8 cellular contexts compared by ENCODE assay signal in the genomic region with DNA sequence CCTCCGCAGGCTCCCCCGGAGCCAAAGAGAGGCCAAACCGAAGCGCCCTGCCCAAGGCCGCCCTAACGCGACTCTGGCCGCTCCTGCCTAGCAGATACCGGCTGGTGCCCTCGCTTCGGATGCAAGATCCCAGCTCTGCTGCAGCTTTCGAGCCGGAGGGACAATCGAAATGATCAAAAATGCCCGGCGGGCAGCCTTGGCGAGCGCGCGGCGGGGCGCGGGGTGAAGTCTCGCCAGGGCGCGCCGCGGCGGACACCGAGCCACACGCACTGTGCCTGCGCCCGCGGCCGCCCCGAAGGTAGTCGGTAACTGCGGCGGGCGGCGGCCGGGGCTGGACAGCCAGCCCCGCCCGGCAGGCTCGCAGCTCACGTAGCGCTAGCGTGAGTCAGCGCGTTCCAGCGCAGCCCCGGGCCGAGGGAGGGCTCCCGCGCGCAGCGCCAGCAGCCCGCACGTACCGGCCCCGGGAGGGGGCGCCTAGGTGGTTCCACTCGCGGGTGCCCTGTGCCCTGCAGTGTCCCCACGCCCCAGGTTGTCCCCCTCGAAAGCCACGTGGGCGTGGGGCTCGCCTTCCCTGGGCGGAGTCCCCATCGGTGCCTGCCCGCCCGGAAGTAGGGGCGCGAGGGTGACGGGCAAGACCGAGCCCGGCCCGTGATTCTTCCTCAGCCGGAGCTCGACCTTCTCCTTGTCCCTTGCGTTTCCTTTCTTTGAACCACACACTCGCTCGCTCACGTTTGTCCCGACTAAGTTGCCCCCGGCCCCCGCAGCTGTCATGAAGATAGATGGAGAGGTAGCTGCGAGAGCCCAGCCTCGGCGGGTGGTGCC.
DNase-seq lines count a peak whose midpoint lies in the region; ATAC-seq and TF ChIP-seq lines count a peak whose summit lies in the region.

No MANE protein-coding gene starts in this region.

- peak; percentile 79 for TF ChIP-seq POLR2A in GM18951 (IDR thresholded peaks at IDR 0.05; ENCODE audit: extremely low read depth, insufficient read depth, insufficient read length)
- no peak for TF ChIP-seq POLR2A in testis (IDR thresholded peaks at IDR 0.05)

- BruUV-seq in PC-9 (replicated peaks; lab: Mats Ljungman, UMichigan) = TSS peak; percentile 71

- no peaks in the 10 kb centered on the region for H3K9me3 ChIP-seq in PC-9 (ENCODE audit: insufficient read depth, low read depth)
- H3K9me3 ChIP-seq in neural progenitor cell (ENCODE audit: low read depth) = no peaks in the 10 kb centered on the region
- H3K9me3 ChIP-seq in testis = no peaks in the 10 kb centered on the region

- peaks cover 29% of the 10 kb centered on the region for H3K4me1 Mint-ChIP-seq in neural progenitor cell

- H3F3A ChIP-seq in PC-9 (ENCODE audit: insufficient read depth, low read depth) = no peaks in the 10 kb centered on the region; the same call in 1 of the 2 replicates
- peaks cover 11% of the 10 kb centered on the region for H3F3A ChIP-seq in neural progenitor cell (ENCODE audit: low read depth)

- CTCF ChIA-PET in BJ (lab: Yijun Ruan, JAX) (interaction anchor here (1.0 to 1.9 kb wide), 6 partner anchors 9 to 68 kb away, joined by 3 to 11 read pairs (median 3); no protein-coding TSS in a partner anchor), PC-9 (lab: Charles Lee) (interaction anchor here (0.6 to 1.0 kb wide), 2 partner anchors 38 to 1942 kb away, joined by 4 to 12 read pairs; no protein-coding TSS in a partner anchor)

- H3K79me2 ChIP-seq in PC-9 (ENCODE audit: low read depth) (no peaks in the 10 kb centered on the region), neural progenitor cell (ENCODE audit: low read depth) (no peaks in the 10 kb centered on the region)

- peak overlapping the region; percentile 83 for H2AFZ ChIP-seq in PC-9
- peak overlapping the region; percentile 97 for H2AFZ ChIP-seq in neural progenitor cell (replicated peaks)

- WGBS in testis, 2 donors = 2 to 8% methylated on average over 29 to 78 of the region's 91 CpGs

- no peak for DNase-seq in BJ (ENCODE audit: low read depth)
- DNase-seq in PC-9 = peak; percentile 46 to 79
- peak; percentile 70 for DNase-seq in activated naive CD4-positive, alpha-beta T cell treated with Interleukin-2 at 50 U/mL for 16 hours
- DNase-seq in germinal center (ENCODE audit: low spot score) = peak; percentile 30
- peak; percentile 91 for DNase-seq in neural progenitor cell (ENCODE audit: low spot score)
- peak; percentile 78 for DNase-seq in testis

- TF ChIP-seq CTCF in BJ (IDR thresholded peaks at IDR 0.05; ENCODE audit: insufficient read depth, low read depth, low read length) (peak; percentile 36), PC-9 (conservative IDR thresholded peaks at IDR 0.05) (no peak; the same call in 1 of the 2 replicates), neural progenitor cell (IDR thresholded peaks at IDR 0.05) (peak; percentile 39), testis (IDR thresholded peaks at IDR 0.05) (no peak)

- H3K27ac ChIP-seq in PC-9 = peak overlapping the region; percentile 68
- H3K27ac ChIP-seq in neural progenitor cell = no peak overlapping the region
- H3K27ac ChIP-seq in testis = peak overlapping the region; percentile 72 to 78

- H3K9me2 ChIP-seq in PC-9 (ENCODE audit: insufficient read depth) = no peaks in the 10 kb centered on the region

- peak; percentile 80 for ATAC-seq in HG03108 (IDR thresholded peaks at IDR 0.05; ENCODE audit: unreplicated experiment)

- no peaks in the 10 kb centered on the region for H3K9me3 Mint-ChIP-seq in neural progenitor cell

- H3K4me1 ChIP-seq in PC-9 (replicated peaks; ENCODE audit: insufficient read depth) = peaks cover 23% of the 10 kb centered on the region; the same call in 1 of the 2 replicates
- H3K4me1 ChIP-seq in neural progenitor cell = peaks cover 24% of the 10 kb centered on the region
- H3K4me1 ChIP-seq in testis = no peaks in the 10 kb centered on the region

- H3K4me3 ChIP-seq in BJ (ENCODE audit: low read depth, low read length) (peak overlapping the region; percentile 54), PC-9 (peak overlapping the region; percentile 68), neural progenitor cell (peak overlapping the region; percentile 57), testis (peak overlapping the region; percentile 70 to 73)

- POLR2A ChIA-PET in BJ (lab: Charles Lee) (interaction anchor here (0.9 kb wide), 1 partner anchor 71 kb away, joined by 3 read pairs; no protein-coding TSS in a partner anchor), PC-9 (lab: Charles Lee; ENCODE audit: unreplicated experiment) (interaction anchor here (0.5 to 1.8 kb wide), 10 partner anchors 8 to 127 kb away, joined by 3 to 19 read pairs (median 4); a partner anchor contains a TSS)

- peak overlapping the region; percentile 86 for H3K4me3 Mint-ChIP-seq in neural progenitor cell

- H3K27me3 ChIP-seq in BJ (ENCODE audit: control insufficient read depth, insufficient read depth, low read length) = peaks cover 4% of the 10 kb centered on the region
- H3K27me3 ChIP-seq in PC-9 (ENCODE audit: insufficient read depth, low read depth) = no peaks in the 10 kb centered on the region
- peaks cover 31% of the 10 kb centered on the region for H3K27me3 ChIP-seq in neural progenitor cell
- no peaks in the 10 kb centered on the region for H3K27me3 ChIP-seq in testis

- H3K4me2 ChIP-seq in PC-9 (peak overlapping the region; percentile 82), neural progenitor cell (peak overlapping the region; percentile 93)

- H3K27me3 Mint-ChIP-seq in neural progenitor cell (ENCODE audit: insufficient read depth, low read depth) = peaks cover 2% of the 10 kb centered on the region

- no peak overlapping the region for H3K9ac ChIP-seq in neural progenitor cell

- H3K36me3 Mint-ChIP-seq in neural progenitor cell = no peaks in the 10 kb centered on the region

- in situ Hi-C loops in GM18951 (cut with MboI; ENCODE audit: low sequenced_read_pairs, unreplicated experiment) = no loop called here

- H3K36me3 ChIP-seq in BJ (ENCODE audit: control insufficient read depth, insufficient read depth, low read length) (no peaks in the 10 kb centered on the region), PC-9 (ENCODE audit: low read depth) (no peaks in the 10 kb centered on the region), neural progenitor cell (no peaks in the 10 kb centered on the region), testis (ENCODE audit: low read depth, missing control alignments) (no peaks in the 10 kb centered on the region)

- intact Hi-C loops in PC-9 (cut with micrococcal nuclease; ENCODE audit: unreplicated experiment) = loop anchor here (1.0 to 2.0 kb wide), 2 partner anchors 38 to 109 kb away; a partner anchor contains a TSS
- intact Hi-C loops in testis (cut with DNase I; ENCODE audit: low total_unique reads) = no loop called here

- H4K20me1 ChIP-seq in PC-9 (ENCODE audit: insufficient read depth) (no peaks in the 10 kb centered on the region), neural progenitor cell (ENCODE audit: low read depth) (no peaks in the 10 kb centered on the region)

- peak overlapping the region; percentile 80 for H3K27ac Mint-ChIP-seq in neural progenitor cell

Comparison
In these comparisons a context has a peak if more than half of its experiments do, and no peak if none do; other contexts are left out.
1. CTCF ChIP-seq: peak in BJ (single experiment) and neural progenitor cell (single experiment); none in PC-9 (single experiment) and testis (0 of 3).
2. Peak in every context shown above with its lines, with median percentiles within 50 percentile points of each other: H3K4me3 ChIP-seq.